In the genomic region with DNA sequence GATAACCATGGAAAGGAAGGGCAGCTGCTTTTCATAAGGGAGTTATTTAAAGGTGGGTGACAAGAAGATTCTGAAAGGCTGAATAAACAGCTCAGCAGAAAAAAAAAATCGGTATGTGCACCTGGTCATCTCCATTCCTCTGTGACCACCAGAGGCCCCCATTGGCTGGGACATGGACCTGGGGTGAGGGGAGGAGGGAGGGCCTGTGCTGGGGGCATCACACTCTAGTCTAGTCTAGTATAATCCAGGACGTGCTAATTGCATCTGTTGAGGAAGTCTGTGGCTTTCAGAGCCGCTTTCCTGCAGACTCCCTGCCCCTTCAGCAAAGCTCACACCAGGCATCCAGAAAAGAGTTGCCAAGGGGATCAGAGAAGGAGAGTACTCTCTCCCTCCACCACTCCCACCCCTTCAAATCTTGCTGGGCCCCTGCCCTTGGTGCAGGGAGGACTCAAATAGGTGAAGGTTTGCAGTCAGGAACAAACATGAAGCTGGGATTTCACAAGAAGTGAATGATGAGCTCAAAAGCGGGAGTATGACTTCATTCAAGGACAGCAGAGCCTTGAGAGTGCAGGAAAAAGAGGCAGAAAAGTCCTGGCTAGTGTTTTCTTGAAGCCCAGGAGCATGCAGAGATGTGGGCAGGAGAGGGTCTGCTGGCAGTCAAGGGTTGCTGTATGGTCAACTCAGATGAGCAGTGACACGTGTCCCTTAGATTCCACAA, we compare ENCODE assay signal across 30 cellular contexts.
DNase-seq lines count a peak whose midpoint lies in the region; ATAC-seq and TF ChIP-seq lines count a peak whose summit lies in the region.
"Had no signal": no experiment of that assay in that cellular context is flagged by ENCODE, and none has a peak within 500 bp of the region (broad histone marks: within the 10 kb centered on the region; RNA-seq: fewer than 3 reads in every experiment).

No MANE protein-coding gene starts in this region.

- no peak overlapping the region for H4K91ac ChIP-seq in mesenchymal stem cell (ENCODE audit: low read length)

- H2BK15ac ChIP-seq in mesenchymal stem cell (ENCODE audit: low read depth, poor library complexity, severe bottlenecking) = no peak overlapping the region

- peak; percentile 22; the same call in 1 of the 2 replicates for TF ChIP-seq CTCF in Loucy (conservative IDR thresholded peaks at IDR 0.05; ENCODE audit: low read length)
- TF ChIP-seq CTCF in WERI-Rb-1 (IDR thresholded peaks at IDR 0.05; ENCODE audit: low read depth, low read length) = no peak

- DNase-seq in WERI-Rb-1 (peak; percentile 54), mesenchymal stem cell (peak; percentile 48), NCI-H2107 (lab: John Stamatoyannopoulos, UW) (no peak), HUDEP-2 (lab: John Stamatoyannopoulos, UW; ENCODE audit: unreplicated experiment in 76 of 76) (no peak)
- DNase-seq: activated CD4-positive, alpha-beta T cell treated with anti-CD3 and anti-CD28 coated beads for 48 hours; activated CD8-positive, alpha-beta memory T cell treated with anti-CD3 and anti-CD28 coated beads for 24 hours; activated effector memory CD4-positive, alpha-beta T cell treated with Interleukin-2 at 50 U/mL for 16 hours; activated naive CD8-positive, alpha-beta T cell treated with anti-CD3 and anti-CD28 coated beads, Interleukin-2, amount 10 ng/mL, durations not matched to agents 7 days and 5 days; dermis blood vessel endothelial cell; DMS53; gastrocnemius medialis; GDM1; immature natural killer cell; KG1; left ventricle myocardium inferior; naive B cell; NCI-H1694 treated with DMSO at 0.1 percent for 48 hours; NCI-H526 treated with DMSO at 0.1 percent for 48 hours; SK-N-SH; stimulated activated CD4-positive, alpha-beta T cell treated with anti-CD3 and anti-CD28 coated beads, Interleukin-2, amount 100 ng/mL, for 24 hours; T-helper 2 cell; transverse colon had no signal

- WGBS in mesenchymal stem cell = 36% methylated on average over 5 of the region's 5 CpGs

- H3K18ac ChIP-seq in mesenchymal stem cell (ENCODE audit: low read depth in 1 of 2, low read length in 2 of 2) = no peak overlapping the region

- no peak overlapping the region for H2BK5ac ChIP-seq in mesenchymal stem cell (ENCODE audit: low read depth, low read length, poor library complexity, severe bottlenecking)

- no peak overlapping the region for H3K4ac ChIP-seq in mesenchymal stem cell (ENCODE audit: low read depth in 1 of 2, low read length in 2 of 2)

- H4K20me1 ChIP-seq in BLaER1 (no peaks in the 10 kb centered on the region), Loucy (ENCODE audit: insufficient read depth, low read length, poor library complexity, severe bottlenecking) (no peaks in the 10 kb centered on the region)

- no peaks in the 10 kb centered on the region for H3K79me1 ChIP-seq in mesenchymal stem cell (replicated peaks; ENCODE audit: low read length, poor library complexity, severe bottlenecking)

- H3K14ac ChIP-seq in mesenchymal stem cell (ENCODE audit: low read length in 2 of 2) = no peak overlapping the region

- H3K4me3 ChIP-seq in BLaER1 (no peak overlapping the region), Loucy (ENCODE audit: low read length, poor library complexity, severe bottlenecking) (no peak overlapping the region), WERI-Rb-1 (ENCODE audit: low read depth, low read length) (no peak overlapping the region), mesenchymal stem cell (ENCODE audit: insufficient read depth in 1 of 2, low read depth in 1 of 2, low read length in 2 of 2) (peak overlapping the region in 1 of 2 experiments; percentile 28)
- H3K4me3 ChIP-seq: gastrocnemius medialis, hepatocyte, left ventricle myocardium inferior, ovary, smooth muscle cell, transverse colon had no signal

- H3K27ac ChIP-seq in BLaER1 = peak overlapping the region; percentile 59
- H3K27ac ChIP-seq in WERI-Rb-1 = no peak overlapping the region
- no peak overlapping the region for H3K27ac ChIP-seq in mesenchymal stem cell (ENCODE audit: low read length, poor library complexity, severe bottlenecking)
- H3K27ac ChIP-seq: gastrocnemius medialis, hepatocyte, left ventricle myocardium inferior, ovary, RWPE1, transverse colon had no signal

- H2BK12ac ChIP-seq in mesenchymal stem cell (ENCODE audit: low read length in 2 of 2) = no peak overlapping the region

- H3K36me3 ChIP-seq in BLaER1 (no peaks in the 10 kb centered on the region), Loucy (ENCODE audit: insufficient read depth, low read length) (no peaks in the 10 kb centered on the region), WERI-Rb-1 (no peaks in the 10 kb centered on the region), mesenchymal stem cell (ENCODE audit: control insufficient read depth in 1 of 2, insufficient read depth in 2 of 2, low read depth in 1 of 2, low read length in 2 of 2) (no peaks in the 10 kb centered on the region)
- H3K36me3 ChIP-seq: gastrocnemius medialis, left ventricle myocardium inferior, ovary, transverse colon had no signal

- no peak overlapping the region for H3K23ac ChIP-seq in mesenchymal stem cell (ENCODE audit: low read length in 2 of 2)

- no peaks in the 10 kb centered on the region for H3F3A ChIP-seq in Loucy (ENCODE audit: low read depth)

- H3K27me3 ChIP-seq in BLaER1 (no peaks in the 10 kb centered on the region), Loucy (ENCODE audit: insufficient read depth, low read length, poor library complexity, severe bottlenecking) (no peaks in the 10 kb centered on the region), WERI-Rb-1 (ENCODE audit: insufficient read depth, low read depth, severe bottlenecking) (no peaks in the 10 kb centered on the region), mesenchymal stem cell (ENCODE audit: control insufficient read depth in 1 of 2, insufficient read depth in 1 of 2, low read length in 2 of 2) (no peaks in the 10 kb centered on the region)
- H3K27me3 ChIP-seq: gastrocnemius medialis, hepatocyte, ovary had no signal

- peaks cover 31% of the 10 kb centered on the region for H3K4me1 ChIP-seq in BLaER1
- H3K4me1 ChIP-seq in Loucy (ENCODE audit: insufficient read depth, low read length, poor library complexity, severe bottlenecking) = peaks cover 8% of the 10 kb centered on the region
- no peaks in the 10 kb centered on the region for H3K4me1 ChIP-seq in mesenchymal stem cell (ENCODE audit: control insufficient read depth, insufficient read depth, low read depth, low read length)
- H3K4me1 ChIP-seq: gastrocnemius medialis, left ventricle myocardium inferior, transverse colon had no signal

- H2AK5ac ChIP-seq in mesenchymal stem cell (ENCODE audit: low read length, severe bottlenecking) = no peak overlapping the region

- H4K8ac ChIP-seq in mesenchymal stem cell (ENCODE audit: low read length) = no peak overlapping the region

- H3K4me2 ChIP-seq in BLaER1 = peak overlapping the region; percentile 81
- H3K4me2 ChIP-seq in Loucy (ENCODE audit: low read depth, low read length, poor library complexity, severe bottlenecking) = peak overlapping the region; percentile 15
- H3K4me2 ChIP-seq in mesenchymal stem cell (ENCODE audit: low read length, poor library complexity, severe bottlenecking) = no peak overlapping the region
- H3K4me2 ChIP-seq: hepatocyte, SK-N-SH, smooth muscle cell had no signal

- H3K9ac ChIP-seq in BLaER1 (peak overlapping the region; percentile 38; the same call in 1 of the 2 replicates), Loucy (ENCODE audit: low read depth, low read length, poor library complexity, severe bottlenecking) (no peak overlapping the region), mesenchymal stem cell (ENCODE audit: low read length) (no peak overlapping the region)
- H3K9ac ChIP-seq: SK-N-SH had no signal

- H2AFZ ChIP-seq in Loucy (ENCODE audit: low read length) = peak overlapping the region; percentile 20; the same call in 1 of the 2 replicates
- H2AFZ ChIP-seq in mesenchymal stem cell (ENCODE audit: low read depth, low read length) = no peak overlapping the region
- H2AFZ ChIP-seq: hepatocyte had no signal

- H3K79me2 ChIP-seq in Loucy (ENCODE audit: insufficient read depth, low read length) = no peaks in the 10 kb centered on the region
- H3K79me2 ChIP-seq: hepatocyte had no signal

- no peak overlapping the region for H2BK120ac ChIP-seq in mesenchymal stem cell (ENCODE audit: low read depth, low read length)

- no peaks in the 10 kb centered on the region for H3K9me2 ChIP-seq in Loucy (replicated peaks; ENCODE audit: low read depth, low read length)
- H3K9me2 ChIP-seq: SK-N-SH had no signal

- ATAC-seq in GM18858 (IDR thresholded peaks at IDR 0.05; ENCODE audit: unreplicated experiment) = no peak
- no peak for ATAC-seq in GM21825 (IDR thresholded peaks at IDR 0.05; ENCODE audit: unreplicated experiment)
- ATAC-seq: gastrocnemius medialis had no signal

- H3K9me3 ChIP-seq in BLaER1 (no peaks in the 10 kb centered on the region), Loucy (ENCODE audit: insufficient read depth, low read depth, low read length) (no peaks in the 10 kb centered on the region), WERI-Rb-1 (ENCODE audit: severe bottlenecking) (no peaks in the 10 kb centered on the region), mesenchymal stem cell (ENCODE audit: control insufficient read depth, low read length) (no peaks in the 10 kb centered on the region)
- H3K9me3 ChIP-seq: left ventricle myocardium inferior, ovary, SK-N-SH, transverse colon had no signal

Comparison
In these comparisons a context has a peak if more than half of its experiments do, and no peak if none do; other contexts are left out.
1. DNase-seq: peak in WERI-Rb-1 (single experiment) and mesenchymal stem cell (single experiment); none in NCI-H2107 (single experiment) and HUDEP-2 (0 of 76).